Comparison of ENCODE assay signal across 22 cellular contexts in genomic region chr5:124584991-124585715, GRCh38.
A peak's percentile ranks its signal among the peaks of the same experiment; 100 is the strongest.
DNase-seq lines count a peak whose midpoint lies in the region; ATAC-seq, FAIRE-seq and TF ChIP-seq lines count a peak whose summit lies in the region.
"Had no signal": no experiment of that assay in that cellular context is flagged by ENCODE, and none has a peak within 500 bp of the region (broad histone marks: within the 10 kb centered on the region; RNA-seq: fewer than 3 reads in every experiment).

No MANE protein-coding gene starts in this region.

- H3K79me2 ChIP-seq in KMS-11 (ENCODE audit: insufficient read depth, low read depth) (no peaks in the 10 kb centered on the region), H1 (ENCODE audit: control insufficient read depth in 1 of 2, insufficient read depth in 2 of 2, low read length in 2 of 2) (no peaks in the 10 kb centered on the region)

- H3K56ac ChIP-seq in H1 (replicated peaks; ENCODE audit: insufficient read length, low read depth, low read length): no peak overlapping the region

- H3K27me3 ChIP-seq in KMS-11 (ENCODE audit: insufficient read depth, low read depth): no peaks in the 10 kb centered on the region
- no peaks in the 10 kb centered on the region for H3K27me3 ChIP-seq in H1 (replicated peaks in 1 of 4; ENCODE audit: control insufficient read depth in 3 of 4, extremely low read depth in 1 of 4, insufficient read depth in 3 of 4, low read length in 3 of 4)
- H3K27me3 ChIP-seq: heart left ventricle, MG63, suprapubic skin had no signal

- no peak overlapping the region for H2BK15ac ChIP-seq in H1 (ENCODE audit: low read length)

- DNase-seq in stimulated activated CD4-positive, alpha-beta T cell treated with anti-CD3 and anti-CD28 coated beads, Interleukin-15, amount 100 ng/mL, for 24 hours: peak; percentile 2
- DNase-seq in stimulated activated CD4-positive, alpha-beta T cell treated with anti-CD3 and anti-CD28 coated beads, Interleukin-12 subunit alpha, Interleukin-12 subunit beta, amount 100 ng/mL, for 4 hours: no peak
- DNase-seq in H1 (ENCODE audit: low read depth in 1 of 2, low spot score in 2 of 2) (no peak), NCI-H524 treated with DMSO at 0.1 percent for 48 hours (lab: John Stamatoyannopoulos, UW) (no peak), OCI-M1 (lab: John Stamatoyannopoulos, UW) (no peak)
- peak; percentile 8 to 34 for DNase-seq in stimulated activated naive CD8-positive, alpha-beta T cell treated with anti-CD3 and anti-CD28 coated beads, Interleukin-15, amount 100 ng/mL, for 72 hours
- DNase-seq: activated gamma-delta T cell treated with Interleukin-2 at 50 U/mL for 16 hours; aorta; effector CD8-positive, alpha-beta T cell; heart left ventricle; MG63; NCI-H187 treated with DMSO at 0.1 percent for 48 hours; NCI-H446; occipital lobe; SHP77; stimulated activated CD4-positive, alpha-beta T cell treated with anti-CD3 and anti-CD28 coated beads, Interleukin-2, amount 100 ng/mL, for 48 hours had no signal

- FAIRE-seq in H1 (lab: Jason Lieb, UNC): no peak

- H2BK5ac ChIP-seq in H1 (ENCODE audit: low read depth, low read length): peak overlapping the region; percentile 27; the same call in 1 of the 2 replicates

- CTCF ChIA-PET in H1 (lab: Charles Lee; ENCODE audit: partially characterized antibody): no interaction called here

- no peak overlapping the region for H4K5ac ChIP-seq in H1 (ENCODE audit: insufficient read length, low read depth, low read length)

- H3K27me3 Mint-ChIP-seq in stimulated activated naive CD8-positive, alpha-beta T cell treated with anti-CD3 and anti-CD28 coated beads, Interleukin-15, amount 100 ng/mL, for 72 hours: peaks cover 8% of the 10 kb centered on the region

- POLR2A ChIA-PET in H1 (lab: Charles Lee; ENCODE audit: partially characterized antibody): interaction anchor here (0.9 kb wide), 1 partner anchor 14 kb away, joined by 3 read pairs; no protein-coding TSS in a partner anchor

- no peak overlapping the region for H2AFZ ChIP-seq in KMS-11 (ENCODE audit: low read depth)
- no peak overlapping the region for H2AFZ ChIP-seq in H1 (ENCODE audit: low read length)

- H3K4me1 ChIP-seq in KMS-11 (ENCODE audit: low read depth, poor library complexity, severe bottlenecking): peaks cover 27% of the 10 kb centered on the region
- H3K4me1 ChIP-seq in H1 (replicated peaks in 1 of 4; ENCODE audit: control insufficient read depth in 3 of 4, insufficient read depth in 4 of 4, low read length in 3 of 4): peaks cover 9 to 25% (median 19%) of the 10 kb centered on the region in 4 experiments; a peak in 6 of 7 replicates
- H3K4me1 ChIP-seq: heart left ventricle, suprapubic skin had no signal

- H2AK5ac ChIP-seq in H1 (ENCODE audit: low read depth, low read length): no peak overlapping the region; the same call in 1 of the 2 replicates

- H2BK120ac ChIP-seq in H1 (replicated peaks; ENCODE audit: low read depth, low read length): no peak overlapping the region

- no peak overlapping the region for H3K27ac Mint-ChIP-seq in stimulated activated naive CD8-positive, alpha-beta T cell treated with anti-CD3 and anti-CD28 coated beads, Interleukin-15, amount 100 ng/mL, for 72 hours
- H3K27ac Mint-ChIP-seq: T-helper 1 cell treated with Interleukin-12 subunit alpha and Interleukin-12 subunit beta and Interleukin-4 antibody, amounts not matched to agents 30 μg/mL and 1 μg/mL, for 36 hours; WTC11 had no signal

- WGBS in H1 (ENCODE audit: extremely low coverage in 1 of 2, insufficient coverage in 1 of 2, insufficient read length in 1 of 2, insufficient replicate concordance in 2 of 2, low coverage in 1 of 2, low lambda C conversion rate in 2 of 2, missing lambda C conversion rate in 1 of 2), 2 experiments: 93% methylated on average over 4 of the region's 4 CpGs; no CpG with 5 or more reads in 1 of the 2 experiments

- no peak for TF ChIP-seq EP300 in H1 (IDR thresholded peaks at IDR 0.05; ENCODE audit: borderline replicate concordance in 1 of 2, low read depth in 2 of 2, low read length in 2 of 2)

- H3K4me2 ChIP-seq in KMS-11 (peak overlapping the region; percentile 59), H1 (ENCODE audit: insufficient read depth in 1 of 2, low read depth in 2 of 2, low read length in 2 of 2) (no peak overlapping the region)

- no peaks in the 10 kb centered on the region for H4K20me1 ChIP-seq in KMS-11 (ENCODE audit: insufficient read depth)
- H4K20me1 ChIP-seq in H1 (replicated peaks in 1 of 2; ENCODE audit: control insufficient read depth in 1 of 2, insufficient read depth in 2 of 2, low read length in 2 of 2): no peaks in the 10 kb centered on the region

- no peak for TF ChIP-seq POLR2A in H1 (IDR thresholded peaks at IDR 0.05; ENCODE audit: control extremely low read depth in 1 of 2, low read depth in 2 of 2, low read length in 2 of 2)

- no peaks in the 10 kb centered on the region for H3K79me1 ChIP-seq in H1 (ENCODE audit: low read depth, low read length)

- no peak overlapping the region for H3K9ac ChIP-seq in KMS-11
- no peak overlapping the region for H3K9ac ChIP-seq in H1 (replicated peaks in 1 of 4; ENCODE audit: extremely low read depth in 1 of 4, low read depth in 3 of 4, low read length in 3 of 4)

- no peak for TF ChIP-seq CTCF in KMS-11 (conservative IDR thresholded peaks at IDR 0.05; ENCODE audit: low read depth, low read length)
- no peak for TF ChIP-seq CTCF in H1 (IDR thresholded peaks at IDR 0.05; ENCODE audit: control extremely low read depth in 1 of 3, insufficient read depth in 1 of 3, low read depth in 1 of 3, low read length in 3 of 3)

- TF ChIP-seq RAD21 in H1 (IDR thresholded peaks at IDR 0.05 in 1 of 2, conservative IDR thresholded peaks at IDR 0.05 in 1 of 2; ENCODE audit: low read depth in 2 of 2, low read length in 2 of 2): no peak

- H3K27ac ChIP-seq in KMS-11 (no peak overlapping the region), H1 (ENCODE audit: low read depth, low read length) (no peak overlapping the region)
- H3K27ac ChIP-seq: heart left ventricle, suprapubic skin had no signal

- no peak overlapping the region for H2BK12ac ChIP-seq in H1 (ENCODE audit: low read depth, low read length)

- H3K4me3 Mint-ChIP-seq in stimulated activated naive CD8-positive, alpha-beta T cell treated with anti-CD3 and anti-CD28 coated beads, Interleukin-15, amount 100 ng/mL, for 72 hours: no peak overlapping the region
- H3K4me3 Mint-ChIP-seq: T-helper 1 cell treated with Interleukin-12 subunit alpha and Interleukin-12 subunit beta and Interleukin-4 antibody, amounts not matched to agents 30 μg/mL and 1 μg/mL, for 36 hours; WTC11 had no signal

- H4K91ac ChIP-seq in H1 (replicated peaks; ENCODE audit: insufficient read length, low read length): no peak overlapping the region

- H3K4me1 Mint-ChIP-seq in stimulated activated naive CD8-positive, alpha-beta T cell treated with anti-CD3 and anti-CD28 coated beads, Interleukin-15, amount 100 ng/mL, for 72 hours: peaks cover 29% of the 10 kb centered on the region

- peak; percentile 50 for ATAC-seq in stimulated activated naive CD8-positive, alpha-beta T cell treated with anti-CD3 and anti-CD28 coated beads, Interleukin-15, amount 100 ng/mL, for 72 hours
- ATAC-seq in HG02623 (IDR thresholded peaks at IDR 0.05; ENCODE audit: unreplicated experiment): no peak
- ATAC-seq: heart left ventricle, sciatic nerve, WTC11 had no signal

- no peaks in the 10 kb centered on the region for H3K9me3 Mint-ChIP-seq in stimulated activated naive CD8-positive, alpha-beta T cell treated with anti-CD3 and anti-CD28 coated beads, Interleukin-15, amount 100 ng/mL, for 72 hours

- H3K4me3 ChIP-seq in KMS-11 (IDR thresholded peaks at IDR 0.05; ENCODE audit: insufficient read depth, low read depth, low read length) (no peak overlapping the region), H1 (ENCODE audit: extremely low read depth in 1 of 4, insufficient read depth in 2 of 4, low read depth in 3 of 4, low read length in 4 of 4) (no peak overlapping the region)
- H3K4me3 ChIP-seq: heart left ventricle, MG63, suprapubic skin had no signal

- H3K9me3 ChIP-seq in H1 (ENCODE audit: insufficient read depth in 2 of 2, low read depth in 1 of 2, low read length in 1 of 2): peaks cover 5% of the 10 kb centered on the region in 2 experiments; a peak in 1 of 4 replicates
- H3K9me3 ChIP-seq: MG63 had no signal

- H3K23ac ChIP-seq in H1 (ENCODE audit: insufficient read length): no peak overlapping the region

- H3K36me3 ChIP-seq in KMS-11 (ENCODE audit: insufficient read depth): no peaks in the 10 kb centered on the region
- H3K36me3 ChIP-seq in H1 (ENCODE audit: control insufficient read depth in 2 of 4, insufficient read depth in 4 of 4, low read length in 3 of 4): no peaks in the 10 kb centered on the region
- H3K36me3 ChIP-seq: heart left ventricle, MG63, suprapubic skin had no signal

- no peak overlapping the region; the same call in 1 of the 2 replicates for H4K8ac ChIP-seq in H1 (ENCODE audit: extremely low read depth, insufficient read depth, low read length)

- H3K23me2 ChIP-seq in H1 (ENCODE audit: low read depth, low read length): peaks cover 2% of the 10 kb centered on the region; the same call in 1 of the 2 replicates

- peak overlapping the region; percentile 33; the same call in 1 of the 2 replicates for H3K18ac ChIP-seq in H1 (ENCODE audit: extremely low read depth, low read length)

- H2BK20ac ChIP-seq in H1 (ENCODE audit: low read length): no peak overlapping the region; the same call in 1 of the 2 replicates

- no peak overlapping the region for H3K4ac ChIP-seq in H1 (replicated peaks; ENCODE audit: insufficient read length, low read depth, low read length)

- H3K14ac ChIP-seq in H1 (ENCODE audit: insufficient read length): no peak overlapping the region

TF ChIP-seq in H1, 55 proteins besides CTCF, POLR2A, EP300 and RAD21 (continues in another document):
- TF ChIP-seq NANOG (IDR thresholded peaks at IDR 0.05; ENCODE audit: insufficient read depth, low read depth, low read length, poor library complexity, severe bottlenecking): no peak
- TF ChIP-seq FOSL1 (IDR thresholded peaks at IDR 0.05; ENCODE audit: insufficient read depth, low read depth, low read length): no peak
- no peak for TF ChIP-seq ASH2L (IDR thresholded peaks at IDR 0.05; ENCODE audit: low read length)
- no peak for TF ChIP-seq CREB1 (IDR thresholded peaks at IDR 0.05)
- TF ChIP-seq HDAC6 (IDR thresholded peaks at IDR 0.05; ENCODE audit: low read depth, low read length): no peak
- TF ChIP-seq SP1 (IDR thresholded peaks at IDR 0.05; ENCODE audit: low read depth, low read length): no peak
- no peak for TF ChIP-seq RNF2 (IDR thresholded peaks at IDR 0.05; ENCODE audit: borderline replicate concordance, low read depth, low read length, missing control alignments, poor library complexity, severe bottlenecking)
- no peak for TF ChIP-seq SUZ12 (IDR thresholded peaks at IDR 0.05; ENCODE audit: low read length)

Comparison
In these comparisons a context has a peak if more than half of its experiments do, and no peak if none do; other contexts are left out.
1. DNase-seq: peak in stimulated activated CD4-positive, alpha-beta T cell treated with anti-CD3 and anti-CD28 coated beads, Interleukin-15, amount 100 ng/mL, for 24 hours (single experiment) and stimulated activated naive CD8-positive, alpha-beta T cell treated with anti-CD3 and anti-CD28 coated beads, Interleukin-15, amount 100 ng/mL, for 72 hours (2 of 2); none in stimulated activated CD4-positive, alpha-beta T cell treated with anti-CD3 and anti-CD28 coated beads, Interleukin-12 subunit alpha, Interleukin-12 subunit beta, amount 100 ng/mL, for 4 hours (single experiment), H1 (0 of 2), NCI-H524 treated with DMSO at 0.1 percent for 48 hours (single experiment) and OCI-M1 (single experiment).